ENCODE assay signal across 8 cellular contexts in the genomic region with DNA sequence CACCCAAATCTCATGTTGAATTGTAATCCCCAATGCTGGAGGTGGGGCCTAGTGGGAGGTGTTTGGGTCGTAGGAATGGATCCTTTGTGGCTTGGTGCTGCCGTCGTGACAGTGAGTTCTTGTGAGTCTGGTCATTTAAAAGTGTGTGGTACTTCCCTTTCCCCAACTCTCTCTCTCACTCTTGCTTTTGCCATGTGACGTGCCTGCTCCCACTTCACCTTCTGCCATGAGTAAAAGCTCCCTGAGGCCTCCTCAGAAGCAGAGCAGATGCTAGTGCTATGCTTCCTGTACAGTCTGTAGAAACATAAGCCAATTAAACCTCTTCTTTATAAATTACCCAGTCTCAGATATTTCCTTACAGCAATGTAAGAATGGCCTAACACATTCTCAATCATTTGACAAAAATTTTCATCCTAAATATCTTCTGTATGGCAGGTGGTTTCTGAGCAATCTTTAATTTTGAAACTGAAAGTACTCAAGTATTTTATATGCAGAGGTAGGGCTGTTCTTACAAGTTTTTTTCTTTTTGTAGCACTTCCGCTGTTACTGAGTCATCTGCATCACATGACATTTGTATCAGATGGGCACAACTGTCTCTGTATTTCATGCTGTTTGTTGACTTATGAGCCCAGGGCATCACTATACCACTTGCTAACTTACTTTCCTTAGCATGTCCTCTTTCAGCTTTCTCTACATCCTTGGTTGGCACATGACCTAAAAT. TPM values are rescaled to one million over a fixed set of nuclear protein-coding genes. Genes with fewer than 3 reads are reported as not detected.
DNase-seq lines count a peak whose midpoint lies in the region; ATAC-seq and FAIRE-seq lines count a peak whose summit lies in the region.

No MANE protein-coding gene starts in this region.

- peak; percentile 80 for DNase-seq in small intestine
- DNase-seq in dedifferentiated amniotic fluid mesenchymal stem cell (ENCODE audit: extremely low spot score): no peak
- DNase-seq in DMS 273 treated with DMSO at 0.1 percent for 48 hours (lab: John Stamatoyannopoulos, UW): no peak
- DNase-seq in nucleus accumbens (lab: John Stamatoyannopoulos, UW): no peak

- no peak for FAIRE-seq in small intestine (lab: Jason Lieb, UNC)

- no peak overlapping the region for H3K4me3 ChIP-seq in esophagus (ENCODE audit: low read depth in 1 of 2, low read length in 2 of 2)
- no peak overlapping the region for H3K4me3 ChIP-seq in small intestine (ENCODE audit: low read depth in 1 of 2, low read length in 2 of 2)

- no peaks in the 10 kb centered on the region for H3K36me3 ChIP-seq in esophagus (ENCODE audit: control insufficient read depth in 2 of 2, insufficient read depth in 2 of 2, low read length in 1 of 2)
- H3K36me3 ChIP-seq in small intestine (ENCODE audit: control insufficient read depth in 2 of 2, insufficient read depth in 2 of 2, low read length in 2 of 2): no peaks in the 10 kb centered on the region

- H3K4me1 ChIP-seq in esophagus (ENCODE audit: control insufficient read depth in 2 of 2, insufficient read depth in 2 of 2, low read length in 1 of 2): no peaks in the 10 kb centered on the region
- no peaks in the 10 kb centered on the region for H3K4me1 ChIP-seq in small intestine (ENCODE audit: control insufficient read depth in 2 of 2, insufficient read depth in 1 of 2, low read depth in 1 of 2, low read length in 1 of 2)

- 71 to 75% methylated on average over 5 of the region's 5 CpGs for WGBS in esophagus, 2 donors
- 52 to 68% (median 59%) methylated on average over 5 of the region's 5 CpGs for WGBS in small intestine, 3 donors

- H3K27me3 ChIP-seq in esophagus (ENCODE audit: control insufficient read depth in 1 of 2, insufficient read depth in 2 of 2, low read length in 2 of 2) (no peaks in the 10 kb centered on the region), small intestine (ENCODE audit: control insufficient read depth in 2 of 2, insufficient read depth in 2 of 2, low read length in 2 of 2) (no peaks in the 10 kb centered on the region)

- H3K9me3 ChIP-seq in esophagus (ENCODE audit: control insufficient read depth in 2 of 2, insufficient read depth in 1 of 2, low read depth in 1 of 2, low read length in 1 of 2) (no peaks in the 10 kb centered on the region), small intestine (ENCODE audit: control insufficient read depth, low read depth) (no peaks in the 10 kb centered on the region)

- peak overlapping the region; percentile 52 to 71 for H3K27ac ChIP-seq in esophagus (ENCODE audit: low read depth in 2 of 2, low read length in 1 of 2)
- H3K27ac ChIP-seq in small intestine (ENCODE audit: low read depth in 1 of 2, low read length in 1 of 2): peak overlapping the region; percentile 79 to 92

- peak; percentile 82 for ATAC-seq in GM19023 (IDR thresholded peaks at IDR 0.05; ENCODE audit: unreplicated experiment)
- ATAC-seq in HG03139 (IDR thresholded peaks at IDR 0.05; ENCODE audit: unreplicated experiment): peak; percentile 84
- peak; percentile 94 to 97 for ATAC-seq in activated CD4-positive, CD25-positive, alpha-beta regulatory T cell treated with anti-CD3 and anti-CD28 coated beads, Interleukin-2, amount 50 U/mL, for 24 hours

RNA-seq across cellular contexts. Expression of gene RPL39L, which starts 8.8 kb away (rescaled TPM):
- polyA plus RNA-seq in esophagus (10 to 100 TPM in 1 of 2 donors, 1 to 10 TPM in 1; 1.4 to 11.8 TPM), small intestine (10 to 100 TPM in 1 of 3 donors, 1 to 10 TPM in 2; 2.7 to 18.6 (median 7.6) TPM)
